In the genomic region with DNA sequence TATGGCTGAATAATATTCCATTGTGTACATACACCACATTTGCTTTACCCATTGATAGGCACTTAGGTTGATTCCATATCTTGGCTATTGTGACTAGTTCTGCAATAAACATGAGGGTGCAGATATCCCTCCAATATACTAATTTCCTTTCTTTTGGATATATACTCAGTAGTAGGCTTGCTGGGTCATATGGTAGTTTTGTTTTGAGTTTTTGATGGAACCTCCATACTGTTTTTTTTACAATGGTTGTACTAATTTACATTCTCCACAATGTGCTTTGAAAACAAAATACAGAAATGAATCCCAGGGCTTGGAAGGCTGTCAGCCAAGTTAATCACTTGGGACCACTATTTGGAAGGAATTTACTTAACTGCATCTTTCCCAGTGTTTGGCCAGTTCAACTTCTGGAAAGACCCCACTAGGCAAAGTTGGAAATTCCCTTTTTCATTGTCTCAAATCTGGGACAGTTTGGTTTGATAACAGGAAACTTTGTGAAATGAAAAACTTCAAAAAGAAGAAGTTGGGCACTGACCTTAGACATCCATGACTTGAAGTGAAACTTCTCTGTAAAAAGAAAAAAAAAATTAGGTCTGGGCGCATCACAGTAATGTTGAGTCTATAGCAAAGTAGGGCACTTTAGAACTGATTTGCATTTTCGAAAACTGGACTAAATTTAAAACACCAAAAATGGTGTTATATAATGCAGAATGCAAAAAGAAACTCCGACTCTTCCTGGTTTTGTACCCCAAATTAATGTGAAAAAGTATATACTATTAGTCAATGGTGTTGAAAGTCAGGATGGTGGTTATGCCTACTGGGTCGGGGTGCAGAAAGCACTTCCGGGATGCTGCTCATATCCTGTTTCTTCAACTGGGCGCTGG, we compare ENCODE assay signal across 8 cellular contexts. TPM values are rescaled to one million over a fixed set of nuclear protein-coding genes. Genes with fewer than 3 reads are reported as not detected.
DNase-seq lines count a peak whose midpoint lies in the region; ATAC-seq lines count a peak whose summit lies in the region.

No MANE protein-coding gene starts in this region.

- H3K14ac ChIP-seq in mesenchymal stem cell (ENCODE audit: low read length in 2 of 2), result no peak overlapping the region

- peaks cover 3 to 4% of the 10 kb centered on the region in 2 experiments for H3K27me3 ChIP-seq in mesenchymal stem cell (ENCODE audit: control insufficient read depth in 1 of 2, insufficient read depth in 1 of 2, low read length in 2 of 2)

- no peak overlapping the region for H2BK12ac ChIP-seq in mesenchymal stem cell (ENCODE audit: low read length in 2 of 2)

- no peak overlapping the region for H3K4me3 ChIP-seq in mesenchymal stem cell (ENCODE audit: insufficient read depth in 1 of 2, low read depth in 1 of 2, low read length in 2 of 2)

- H3K36me3 Mint-ChIP-seq in activated T-cell treated with anti-CD3 and anti-CD28 coated beads, Interleukin-2, amount 50 U/mL, for 24 hours (ENCODE audit: low read depth), result peaks cover 2% of the 10 kb centered on the region
- H3K36me3 Mint-ChIP-seq in T-helper 1 cell treated with Interleukin-12 subunit alpha and Interleukin-12 subunit beta and Interleukin-4 antibody, amounts not matched to agents 30 μg/mL and 1 μg/mL, for 36 hours (ENCODE audit: low read depth), result peaks cover 23% of the 10 kb centered on the region

- no peaks in the 10 kb centered on the region for H3K9me3 Mint-ChIP-seq in activated T-cell treated with anti-CD3 and anti-CD28 coated beads, Interleukin-2, amount 50 U/mL, for 24 hours
- peaks cover 5% of the 10 kb centered on the region for H3K9me3 Mint-ChIP-seq in T-helper 1 cell treated with Interleukin-12 subunit alpha and Interleukin-12 subunit beta and Interleukin-4 antibody, amounts not matched to agents 30 μg/mL and 1 μg/mL, for 36 hours
- no peaks in the 10 kb centered on the region for H3K9me3 Mint-ChIP-seq in stimulated activated naive CD8-positive, alpha-beta T cell treated with anti-CD3 and anti-CD28 coated beads, Interleukin-15, amount 100 ng/mL, for 72 hours

- H3K27me3 Mint-ChIP-seq in activated T-cell treated with anti-CD3 and anti-CD28 coated beads, Interleukin-2, amount 50 U/mL, for 24 hours, result peaks cover 19% of the 10 kb centered on the region
- H3K27me3 Mint-ChIP-seq in T-helper 1 cell treated with Interleukin-12 subunit alpha and Interleukin-12 subunit beta and Interleukin-4 antibody, amounts not matched to agents 30 μg/mL and 1 μg/mL, for 36 hours (ENCODE audit: low read depth), result peaks cover 8% of the 10 kb centered on the region
- peaks cover 23% of the 10 kb centered on the region for H3K27me3 Mint-ChIP-seq in stimulated activated naive CD8-positive, alpha-beta T cell treated with anti-CD3 and anti-CD28 coated beads, Interleukin-15, amount 100 ng/mL, for 72 hours

- DNase-seq in activated T-cell treated with anti-CD3 and anti-CD28 coated beads, Interleukin-2, amount 50 U/mL, for 24 hours, result no peak
- DNase-seq in activated T-cell treated with anti-CD3 and anti-CD28 coated beads for 4 hours, result no peak
- no peak for DNase-seq in stimulated activated naive CD8-positive, alpha-beta T cell treated with anti-CD3 and anti-CD28 coated beads, Interleukin-15, amount 100 ng/mL, for 72 hours
- DNase-seq in amniotic stem cell (lab: John Stamatoyannopoulos, UW), result no peak
- no peak for DNase-seq in NCI-H2029 (lab: John Stamatoyannopoulos, UW)
- DNase-seq in mesenchymal stem cell, result no peak

- H3K4me2 ChIP-seq in mesenchymal stem cell (ENCODE audit: low read length, poor library complexity, severe bottlenecking), result no peak overlapping the region

- H2AFZ ChIP-seq in mesenchymal stem cell (ENCODE audit: low read depth, low read length), result no peak overlapping the region

- H3K18ac ChIP-seq in mesenchymal stem cell (ENCODE audit: low read depth in 1 of 2, low read length in 2 of 2), result no peak overlapping the region

- H3K9ac ChIP-seq in mesenchymal stem cell (ENCODE audit: low read length), result no peak overlapping the region

- H4K91ac ChIP-seq in mesenchymal stem cell (ENCODE audit: low read length), result no peak overlapping the region

- no peak overlapping the region for H3K23ac ChIP-seq in mesenchymal stem cell (ENCODE audit: low read length in 2 of 2)

- peaks cover 24% of the 10 kb centered on the region for H3K4me1 Mint-ChIP-seq in activated T-cell treated with anti-CD3 and anti-CD28 coated beads, Interleukin-2, amount 50 U/mL, for 24 hours (ENCODE audit: low read depth)
- peaks cover 28% of the 10 kb centered on the region for H3K4me1 Mint-ChIP-seq in T-helper 1 cell treated with Interleukin-12 subunit alpha and Interleukin-12 subunit beta and Interleukin-4 antibody, amounts not matched to agents 30 μg/mL and 1 μg/mL, for 36 hours (ENCODE audit: low read depth)
- peaks cover 38% of the 10 kb centered on the region for H3K4me1 Mint-ChIP-seq in stimulated activated naive CD8-positive, alpha-beta T cell treated with anti-CD3 and anti-CD28 coated beads, Interleukin-15, amount 100 ng/mL, for 72 hours

- H3K4ac ChIP-seq in mesenchymal stem cell (ENCODE audit: low read depth in 1 of 2, low read length in 2 of 2), result no peak overlapping the region

- no peaks in the 10 kb centered on the region for H3K9me3 ChIP-seq in mesenchymal stem cell (ENCODE audit: control insufficient read depth, low read length)

- H3K27ac ChIP-seq in mesenchymal stem cell (ENCODE audit: low read length, poor library complexity, severe bottlenecking), result no peak overlapping the region

- no peaks in the 10 kb centered on the region for H3K4me1 ChIP-seq in mesenchymal stem cell (ENCODE audit: control insufficient read depth, insufficient read depth, low read depth, low read length)

- H3K4me3 Mint-ChIP-seq in activated T-cell treated with anti-CD3 and anti-CD28 coated beads, Interleukin-2, amount 50 U/mL, for 24 hours, result peak overlapping the region; percentile 13
- H3K4me3 Mint-ChIP-seq in T-helper 1 cell treated with Interleukin-12 subunit alpha and Interleukin-12 subunit beta and Interleukin-4 antibody, amounts not matched to agents 30 μg/mL and 1 μg/mL, for 36 hours, result peak overlapping the region; percentile 66
- H3K4me3 Mint-ChIP-seq in stimulated activated naive CD8-positive, alpha-beta T cell treated with anti-CD3 and anti-CD28 coated beads, Interleukin-15, amount 100 ng/mL, for 72 hours, result no peak overlapping the region

- H2AK5ac ChIP-seq in mesenchymal stem cell (ENCODE audit: low read length, severe bottlenecking), result no peak overlapping the region

- peak overlapping the region; percentile 70 for H3K27ac Mint-ChIP-seq in activated T-cell treated with anti-CD3 and anti-CD28 coated beads, Interleukin-2, amount 50 U/mL, for 24 hours
- H3K27ac Mint-ChIP-seq in T-helper 1 cell treated with Interleukin-12 subunit alpha and Interleukin-12 subunit beta and Interleukin-4 antibody, amounts not matched to agents 30 μg/mL and 1 μg/mL, for 36 hours, result peak overlapping the region; percentile 86
- no peak overlapping the region for H3K27ac Mint-ChIP-seq in stimulated activated naive CD8-positive, alpha-beta T cell treated with anti-CD3 and anti-CD28 coated beads, Interleukin-15, amount 100 ng/mL, for 72 hours

- no peaks in the 10 kb centered on the region for H3K79me1 ChIP-seq in mesenchymal stem cell (replicated peaks; ENCODE audit: low read length, poor library complexity, severe bottlenecking)

- 95% methylated on average over 6 of the region's 6 CpGs for WGBS in mesenchymal stem cell

- ATAC-seq in HG02884 (IDR thresholded peaks at IDR 0.05; ENCODE audit: unreplicated experiment), result peak; percentile 68
- ATAC-seq in stimulated activated naive CD8-positive, alpha-beta T cell treated with anti-CD3 and anti-CD28 coated beads, Interleukin-15, amount 100 ng/mL, for 72 hours, result peak; percentile 55

- H2BK120ac ChIP-seq in mesenchymal stem cell (ENCODE audit: low read depth, low read length), result no peak overlapping the region

- no peak overlapping the region for H2BK5ac ChIP-seq in mesenchymal stem cell (ENCODE audit: low read depth, low read length, poor library complexity, severe bottlenecking)

- no peaks in the 10 kb centered on the region for H3K36me3 ChIP-seq in mesenchymal stem cell (ENCODE audit: control insufficient read depth in 1 of 2, insufficient read depth in 2 of 2, low read depth in 1 of 2, low read length in 2 of 2)

- no peak overlapping the region for H2BK15ac ChIP-seq in mesenchymal stem cell (ENCODE audit: low read depth, poor library complexity, severe bottlenecking)

- no peak overlapping the region for H4K8ac ChIP-seq in mesenchymal stem cell (ENCODE audit: low read length)

RNA-seq across cellular contexts. Expression of gene CTSH, which starts 6.0 kb away (rescaled TPM):
- 28.4 TPM for polyA plus RNA-seq in mesenchymal stem cell (2013, experiment 1 of 2)
- polyA plus RNA-seq in mesenchymal stem cell (2013, experiment 2 of 2), result 29.4 TPM

Comparison
In these comparisons a context has a peak if more than half of its experiments do, and no peak if none do; other contexts are left out.
1. H3K27ac Mint-ChIP-seq: peak in activated T-cell treated with anti-CD3 and anti-CD28 coated beads, Interleukin-2, amount 50 U/mL, for 24 hours (single experiment) and T-helper 1 cell treated with Interleukin-12 subunit alpha and Interleukin-12 subunit beta and Interleukin-4 antibody, amounts not matched to agents 30 μg/mL and 1 μg/mL, for 36 hours (single experiment); none in stimulated activated naive CD8-positive, alpha-beta T cell treated with anti-CD3 and anti-CD28 coated beads, Interleukin-15, amount 100 ng/mL, for 72 hours (0 of 2).
2. H3K4me3 Mint-ChIP-seq: peak in activated T-cell treated with anti-CD3 and anti-CD28 coated beads, Interleukin-2, amount 50 U/mL, for 24 hours (single experiment) and T-helper 1 cell treated with Interleukin-12 subunit alpha and Interleukin-12 subunit beta and Interleukin-4 antibody, amounts not matched to agents 30 μg/mL and 1 μg/mL, for 36 hours (single experiment); none in stimulated activated naive CD8-positive, alpha-beta T cell treated with anti-CD3 and anti-CD28 coated beads, Interleukin-15, amount 100 ng/mL, for 72 hours (0 of 2).